In genomic region chr2:177344316-177344715, GRCh38 we compare ENCODE assay signal across 19 cellular contexts. TPM values are rescaled to one million over a fixed set of nuclear protein-coding genes. Genes with fewer than 3 reads are reported as not detected.
DNase-seq lines count a peak whose midpoint lies in the region; ATAC-seq and TF ChIP-seq lines count a peak whose summit lies in the region.
"Had no signal": no experiment of that assay in that cellular context is flagged by ENCODE, and none has a peak within 500 bp of the region (broad histone marks: within the 10 kb centered on the region; RNA-seq: fewer than 3 reads in every experiment).

No MANE protein-coding gene starts in this region.

- no peaks in the 10 kb centered on the region for H3K9me3 Mint-ChIP-seq in endodermal cell
- H3K9me3 Mint-ChIP-seq: CD4-positive, CD25-positive, alpha-beta regulatory T cell had no signal

- CTCF ChIA-PET in PC-3 (lab: Charles Lee): no interaction called here

- peaks cover 23% of the 10 kb centered on the region for H3K4me1 Mint-ChIP-seq in endodermal cell
- H3K4me1 Mint-ChIP-seq: CD4-positive, CD25-positive, alpha-beta regulatory T cell had no signal

- H3K79me2 ChIP-seq in Karpas-422 (ENCODE audit: low read length) (no peaks in the 10 kb centered on the region), PC-3 (ENCODE audit: low read length) (no peaks in the 10 kb centered on the region)

- no peak overlapping the region for H3K9ac ChIP-seq in Karpas-422 (ENCODE audit: low read length)
- H3K9ac ChIP-seq in PC-3 (ENCODE audit: low read length): no peak overlapping the region
- no peak overlapping the region for H3K9ac ChIP-seq in endodermal cell (ENCODE audit: extremely low read depth, low read length, poor library complexity, severe bottlenecking)

- TF ChIP-seq CTCF in GM12873 (IDR thresholded peaks at IDR 0.05; ENCODE audit: insufficient read depth, low read depth, low read length, missing control alignments) (peak; percentile 13), PC-3 (conservative IDR thresholded peaks at IDR 0.05; ENCODE audit: low read depth, low read length) (peak; percentile 35; the same call in 1 of the 2 replicates), endodermal cell (conservative IDR thresholded peaks at IDR 0.05) (peak; percentile 58)

- H3F3A ChIP-seq in PC-3 (ENCODE audit: low read length, unreplicated experiment): no peaks in the 10 kb centered on the region

- intact Hi-C loops in PC-3 (cut with micrococcal nuclease): no loop called here

- no peaks in the 10 kb centered on the region for H3K36me3 Mint-ChIP-seq in endodermal cell (ENCODE audit: low read depth)
- H3K36me3 Mint-ChIP-seq: CD4-positive, CD25-positive, alpha-beta regulatory T cell had no signal

- DNase-seq in Karpas-422 (peak; percentile 46), PC-3 (peak; percentile 23), endodermal cell (no peak), medulla oblongata (ENCODE audit: extremely low spot score) (no peak), NCI-H748 (lab: John Stamatoyannopoulos, UW; ENCODE audit: unreplicated experiment) (no peak), NCI-H226 (no peak)
- DNase-seq: BE2C; CD4-positive, CD25-positive, alpha-beta regulatory T cell; DMS79 treated with DMSO at 0.1 percent for 48 hours; KG1; NCI-H1694; NCI-H2081; NCI-H69; Right ventricle myocardium superior; SW 1271; T-helper 17 cell had no signal

- H3K9me2 ChIP-seq in Karpas-422 (replicated peaks; ENCODE audit: insufficient read depth, low read length) (no peaks in the 10 kb centered on the region), PC-3 (replicated peaks; ENCODE audit: low read length) (no peaks in the 10 kb centered on the region)

- no peak overlapping the region for H3K27ac Mint-ChIP-seq in endodermal cell
- H3K27ac Mint-ChIP-seq: CD4-positive, CD25-positive, alpha-beta regulatory T cell; T-helper 17 cell had no signal

- H2AFZ ChIP-seq in Karpas-422 (ENCODE audit: low read length) (no peak overlapping the region), PC-3 (ENCODE audit: low read length) (no peak overlapping the region)

- H3K27me3 ChIP-seq in Karpas-422 (ENCODE audit: low read length): no peaks in the 10 kb centered on the region
- no peaks in the 10 kb centered on the region for H3K27me3 ChIP-seq in PC-3 (ENCODE audit: low read length)
- no peaks in the 10 kb centered on the region for H3K27me3 ChIP-seq in endodermal cell (ENCODE audit: control insufficient read depth, insufficient read depth, low read length, poor library complexity, severe bottlenecking)
- H3K27me3 ChIP-seq: BE2C had no signal

- ATAC-seq in PC-3: peak; percentile 58; the same call in 1 of the 2 replicates
- ATAC-seq: T-helper 17 cell had no signal

- H3K27ac ChIP-seq in Karpas-422 (ENCODE audit: low read length): no peak overlapping the region
- no peak overlapping the region for H3K27ac ChIP-seq in PC-3 (ENCODE audit: low read length)
- no peak overlapping the region for H3K27ac ChIP-seq in endodermal cell (ENCODE audit: low read depth, low read length)
- H3K27ac ChIP-seq: HL-60, SK-N-MC had no signal

- H3K4me1 ChIP-seq in Karpas-422 (ENCODE audit: low read length) (no peaks in the 10 kb centered on the region), PC-3 (ENCODE audit: insufficient read depth, low read length) (no peaks in the 10 kb centered on the region), endodermal cell (ENCODE audit: control insufficient read depth, insufficient read depth, low read length) (peaks cover 6% of the 10 kb centered on the region)
- H3K4me1 ChIP-seq: BE2C had no signal

- H3K27me3 Mint-ChIP-seq in endodermal cell (ENCODE audit: insufficient read depth): no peaks in the 10 kb centered on the region
- H3K27me3 Mint-ChIP-seq: CD4-positive, CD25-positive, alpha-beta regulatory T cell; T-helper 17 cell had no signal

- H3K36me3 ChIP-seq in Karpas-422 (ENCODE audit: insufficient read depth, low read length) (no peaks in the 10 kb centered on the region), PC-3 (ENCODE audit: low read depth, low read length) (no peaks in the 10 kb centered on the region), endodermal cell (ENCODE audit: control insufficient read depth, insufficient read depth, low read length) (no peaks in the 10 kb centered on the region)
- H3K36me3 ChIP-seq: BE2C had no signal

- POLR2A ChIA-PET in PC-3 (lab: Charles Lee; ENCODE audit: unreplicated experiment): no interaction called here

- H3K4me2 ChIP-seq in Karpas-422 (ENCODE audit: low read depth, low read length, poor library complexity, severe bottlenecking): no peak overlapping the region
- H3K4me2 ChIP-seq in PC-3 (ENCODE audit: low read length): no peak overlapping the region

- H3K4me3 ChIP-seq in Karpas-422 (ENCODE audit: low read length): no peak overlapping the region
- H3K4me3 ChIP-seq in PC-3 (ENCODE audit: low read length): no peak overlapping the region
- H3K4me3 ChIP-seq in endodermal cell (ENCODE audit: low read length): no peak overlapping the region
- H3K4me3 ChIP-seq: SK-N-MC had no signal

- no peak overlapping the region for H3K4me3 Mint-ChIP-seq in endodermal cell
- H3K4me3 Mint-ChIP-seq: CD4-positive, CD25-positive, alpha-beta regulatory T cell; T-helper 17 cell had no signal

- BruUV-seq in PC-3 (replicated peaks; lab: Mats Ljungman, UMichigan): no TSS peak

- WGBS in endodermal cell (ENCODE audit: insufficient coverage in 1 of 2, insufficient read length in 1 of 2), 2 experiments: no CpG with 5 or more reads among the region's 1 CpG

- H3K9me3 ChIP-seq in Karpas-422 (ENCODE audit: low read length) (no peaks in the 10 kb centered on the region), PC-3 (ENCODE audit: low read length) (no peaks in the 10 kb centered on the region), endodermal cell (ENCODE audit: control insufficient read depth, low read length) (peaks cover 16% of the 10 kb centered on the region)
- H3K9me3 ChIP-seq: BE2C had no signal

- H4K20me1 ChIP-seq in Karpas-422 (ENCODE audit: insufficient read depth, low read depth, low read length) (no peaks in the 10 kb centered on the region), PC-3 (ENCODE audit: low read length) (no peaks in the 10 kb centered on the region)

RNA-seq across cellular contexts. Expression of gene AGPS, which starts 48.3 kb away (rescaled TPM):
- 54.0 and 148 TPM in 2 replicates for total RNA-seq in Karpas-422 (2014; rRNA removed; shearing (Covaris generic); ENCODE audit: low replicate concordance)
- total RNA-seq in PC-3 (2014; rRNA removed): 147 and 229 TPM in 2 replicates
- total RNA-seq in endodermal cell: 10 to 100 TPM; 76.8 to 86.1 TPM
- polyA plus RNA-seq in endodermal cell (2013, experiment 1 of 2): 30.3 TPM
- 26.9 TPM for polyA plus RNA-seq in endodermal cell (2013, experiment 2 of 2)

Comparison
In these comparisons a context has a peak if more than half of its experiments do, and no peak if none do; other contexts are left out.
1. DNase-seq: peak in Karpas-422 (single experiment) and PC-3 (single experiment); none in endodermal cell (single experiment), medulla oblongata (single experiment), NCI-H748 (single experiment) and NCI-H226 (single experiment).
2. Peak in every context shown above with its lines, with median percentiles within 50 percentile points of each other: CTCF ChIP-seq.